9 cellular contexts compared by ENCODE assay signal in genomic region chr11:67261635-67261941, GRCh38. TPM values are rescaled to one million over a fixed set of nuclear protein-coding genes. Genes with fewer than 3 reads are reported as not detected.
A peak's percentile ranks its signal among the peaks of the same experiment; 100 is the strongest.
DNase-seq lines count a peak whose midpoint lies in the region; ATAC-seq and TF ChIP-seq lines count a peak whose summit lies in the region.
"Had no signal": no experiment of that assay in that cellular context is flagged by ENCODE, and none has a peak within 500 bp of the region (broad histone marks: within the 10 kb centered on the region; RNA-seq: fewer than 3 reads in every experiment).

No MANE protein-coding gene starts in this region.

- peak overlapping the region; percentile 36; the same call in 1 of the 2 replicates for H3K4me3 ChIP-seq in BLaER1
- H3K4me3 ChIP-seq in Panc1 (ENCODE audit: low read depth in 2 of 2, low read length in 2 of 2) = peak overlapping the region; percentile 27 to 57
- peak overlapping the region; percentile 23 for H3K4me3 ChIP-seq in fibroblast of mammary gland (ENCODE audit: control insufficient read depth, low read depth, low read length)
- H3K4me3 ChIP-seq in psoas muscle = peak overlapping the region; percentile 55
- no peak overlapping the region for H3K4me3 ChIP-seq in HAP-1

- H3K4me1 ChIP-seq in BLaER1 (peaks cover 60% of the 10 kb centered on the region), Panc1 (ENCODE audit: control insufficient read depth, insufficient read depth, low read length) (peaks cover 16% of the 10 kb centered on the region), psoas muscle (peaks cover 16% of the 10 kb centered on the region), HAP-1 (peaks cover 3% of the 10 kb centered on the region)

- POLR2A ChIA-PET in Panc1 (lab: Charles Lee) = no interaction called here

- 9 to 12% (median 11%) methylated on average over 19 of the region's 19 CpGs for WGBS in psoas muscle, 3 donors

- peaks cover 9% of the 10 kb centered on the region for H4K20me1 ChIP-seq in BLaER1

- CTCF ChIA-PET in Panc1 (lab: Charles Lee) = interaction anchor here (0.6 to 3.6 kb wide), 7 partner anchors 21 to 329 kb away, joined by 3 to 21 read pairs (median 3); no protein-coding TSS in a partner anchor

- no peak overlapping the region; the same call in 1 of the 2 replicates for H3K9ac ChIP-seq in BLaER1

- DNase-seq in Panc1 (ENCODE audit: low read depth, low spot score) (no peak), fibroblast of mammary gland (ENCODE audit: low read depth) (no peak), psoas muscle (peak in 1 of 2 donors; percentile 55), AG08395 (ENCODE audit: low spot score) (no peak), HAP-1 (ENCODE audit: low spot score in 2 of 2) (no peak), omental fat pad (ENCODE audit: low spot score) (no peak), MV-4-11 (lab: John Stamatoyannopoulos, UW) (no peak)
- DNase-seq: NCI-H2029 treated with DMSO at 0.1 percent for 48 hours had no signal

- intact Hi-C loops in Panc1 (cut with micrococcal nuclease; ENCODE audit: unreplicated experiment) (loop anchor here (10.0 kb wide), 1 partner anchor 123 kb away; no protein-coding TSS in a partner anchor), psoas muscle (cut with DNase I) (loop anchor here (5.0 to 10.0 kb wide), 2 partner anchors 121 to 123 kb away; no protein-coding TSS in a partner anchor)

- H3K4me2 ChIP-seq in BLaER1 = peak overlapping the region; percentile 80

- H3K9me3 ChIP-seq in BLaER1 (no peaks in the 10 kb centered on the region), Panc1 (ENCODE audit: control insufficient read depth, insufficient read depth, low read depth, low read length) (no peaks in the 10 kb centered on the region), psoas muscle (no peaks in the 10 kb centered on the region), HAP-1 (no peaks in the 10 kb centered on the region)

- BruUV-seq in Panc1 (replicated peaks; lab: Mats Ljungman, UMichigan) = no TSS peak

- H3K36me3 ChIP-seq in BLaER1 (peaks cover 8% of the 10 kb centered on the region), Panc1 (ENCODE audit: control insufficient read depth, insufficient read depth, low read length) (no peaks in the 10 kb centered on the region; the same call in 1 of the 2 replicates), psoas muscle (ENCODE audit: insufficient read depth in 1 of 2, low read depth in 1 of 2) (peaks cover 2 to 15% of the 10 kb centered on the region in 2 donors), HAP-1 (replicated peaks) (peaks cover 6% of the 10 kb centered on the region; the same call in 1 of the 2 replicates)

- ATAC-seq in Panc1 (no peak), psoas muscle (no peak), omental fat pad (ENCODE audit: low FRiP score) (no peak)

- TF ChIP-seq CTCF in Panc1 (IDR thresholded peaks at IDR 0.05) (peak; percentile 69), fibroblast of mammary gland (conservative IDR thresholded peaks at IDR 0.05; ENCODE audit: control insufficient read depth, insufficient read depth, low read depth, low read length) (peak; percentile 23), psoas muscle (IDR thresholded peaks at IDR 0.05) (no peak), omental fat pad (IDR thresholded peaks at IDR 0.05) (no peak)

- in situ Hi-C loops in Panc1 (cut with HindIII; ENCODE audit: low pct_unique_long_range_greater_than_20kb, low sequenced_read_pairs) (no loop called here), HAP-1 (cut with MboI; ENCODE audit: low sequenced_read_pairs) (loop anchor here (5.0 kb wide), 2 partner anchors 56 to 121 kb away; no protein-coding TSS in a partner anchor)

- H3K27ac ChIP-seq in BLaER1 (no peak overlapping the region), Panc1 (ENCODE audit: low read length) (0 out of 2 replicates have a peak overlapping the region, but pooled peaks have one; percentile 12), psoas muscle (no peak overlapping the region)

- H3K27me3 ChIP-seq in BLaER1 (peaks cover 26% of the 10 kb centered on the region), Panc1 (ENCODE audit: control insufficient read depth, insufficient read depth, low read length) (no peaks in the 10 kb centered on the region), psoas muscle (ENCODE audit: insufficient read depth in 3 of 3, low read length in 2 of 3) (no peaks in the 10 kb centered on the region), HAP-1 (ENCODE audit: low read depth) (no peaks in the 10 kb centered on the region)

RNA-seq across cellular contexts. Expression of gene GRK2, which starts 4.7 kb away (rescaled TPM):
- total RNA-seq in Panc1 (2021; ENCODE audit: unreplicated experiment) (103 TPM), psoas muscle (10 to 100 TPM; 41.7 to 46.8 (median 46.1) TPM), omental fat pad (100 to 1,000 TPM in 1 of 4 donors, 10 to 100 TPM in 3; 42.6 to 106 (median 50.7) TPM)
- 192 TPM for polyA plus RNA-seq in Panc1 (2012; ENCODE audit: insufficient read length)
- polyA plus RNA-seq in psoas muscle = 10 to 100 TPM; 37.3 to 56.8 (median 46.2) TPM

RNA-seq across cellular contexts. Expression of gene ANKRD13D, which starts 27.5 kb away (rescaled TPM):
- total RNA-seq in Panc1 (2021; ENCODE audit: unreplicated experiment) = 76.5 TPM
- 55.6 TPM for polyA plus RNA-seq in Panc1 (2012; ENCODE audit: insufficient read length)
- 1 to 10 TPM; 4.1 to 8.6 (median 7.8) TPM for total RNA-seq in psoas muscle
- 1 to 10 TPM; 4.6 to 7.0 (median 5.9) TPM for polyA plus RNA-seq in psoas muscle
- 10 to 100 TPM; 18.6 to 78.2 (median 28.6) TPM for total RNA-seq in omental fat pad

RNA-seq across cellular contexts. Expression of gene SSH3, which starts 41.7 kb away (rescaled TPM):
- total RNA-seq in Panc1 (2021; ENCODE audit: unreplicated experiment) (79.8 TPM), psoas muscle (10 to 100 TPM in 1 of 4 donors, 1 to 10 TPM in 3; 3.7 to 10.1 (median 6.9) TPM), omental fat pad (10 to 100 TPM; 22.6 to 44.6 (median 28.3) TPM)
- polyA plus RNA-seq in Panc1 (2012; ENCODE audit: insufficient read length) = 82.6 TPM
- polyA plus RNA-seq in psoas muscle = 1 to 10 TPM; 3.0 to 5.0 (median 4.2) TPM

Comparison
In these comparisons a context has a peak if more than half of its experiments do, and no peak if none do; other contexts are left out.
1. CTCF ChIP-seq: peak in Panc1 (single experiment) and fibroblast of mammary gland (single experiment); none in psoas muscle (single experiment) and omental fat pad (0 of 3).